In genomic region chr6:169048185-169048584, GRCh38 we compare ENCODE assay signal across 29 cellular contexts.
"Had no signal": no experiment of that assay in that cellular context is flagged by ENCODE, and none has a peak within 500 bp of the region (broad histone marks: within the 10 kb centered on the region; RNA-seq: fewer than 3 reads in every experiment).

No MANE protein-coding gene starts in this region.

- H3K4me1 ChIP-seq: colonic mucosa, heart right ventricle, left ventricle myocardium inferior, neural progenitor cell, prostate gland, right atrium auricular region, testis had no signal

- H3K27me3 ChIP-seq: colonic mucosa, neural progenitor cell, right atrium auricular region, testis, tibial artery had no signal

- H3K36me3 Mint-ChIP-seq: naive thymus-derived CD4-positive, alpha-beta T cell; neural progenitor cell; stimulated activated memory B cell treated with anti-CD40 and anti-IgM and Interleukin-4, amounts not matched to agents 10 μg/mL and 1 μg/mL and 100 μg/mL, for 72 hours; type B pancreatic cell had no signal

- H3K4me1 Mint-ChIP-seq: endodermal cell; naive thymus-derived CD4-positive, alpha-beta T cell; neural progenitor cell; stimulated activated memory B cell treated with anti-CD40 and anti-IgM and Interleukin-4, amounts not matched to agents 10 μg/mL and 1 μg/mL and 100 μg/mL, for 72 hours had no signal

- H3K9me3 ChIP-seq: colonic mucosa, heart right ventricle, left ventricle myocardium inferior, prostate gland, right atrium auricular region, testis, tibial artery had no signal

- ATAC-seq: esophagus mucosa; heart right ventricle; left colon; naive thymus-derived CD4-positive, alpha-beta T cell; sciatic nerve; stimulated activated memory B cell treated with anti-CD40 and anti-IgM and Interleukin-4, amounts not matched to agents 10 μg/mL and 1 μg/mL and 100 μg/mL, for 72 hours; stimulated activated naive CD8-positive, alpha-beta T cell treated with anti-CD3 and anti-CD28 coated beads, Interleukin-15, Interleukin-2, amounts not matched to agents 100 U/mL and 50 U/mL, for 24 hours had no signal

- H3K4me3 ChIP-seq: colonic mucosa, heart right ventricle, left ventricle myocardium inferior, lung, neural progenitor cell, prostate gland, right atrium auricular region, testis, tibial artery had no signal

- H3K4me3 Mint-ChIP-seq: dendritic cell treated with granulocyte-macrophage colony-stimulating factor and Interleukin-4, amounts not matched to agents 40 ng/mL and 50 ng/mL, for 4 days; endodermal cell; naive thymus-derived CD4-positive, alpha-beta T cell; nephron; neural progenitor cell; stimulated activated memory B cell treated with anti-CD40 and anti-IgM and Interleukin-4, amounts not matched to agents 10 μg/mL and 1 μg/mL and 100 μg/mL, for 72 hours; type B pancreatic cell had no signal

- H3K36me3 ChIP-seq: colonic mucosa, heart right ventricle, left ventricle myocardium inferior, neural progenitor cell, prostate gland, right atrium auricular region, tibial artery had no signal

- H3K27me3 Mint-ChIP-seq: dendritic cell treated with granulocyte-macrophage colony-stimulating factor and Interleukin-4, amounts not matched to agents 40 ng/mL and 50 ng/mL, for 4 days; stimulated activated memory B cell treated with anti-CD40 and anti-IgM and Interleukin-4, amounts not matched to agents 10 μg/mL and 1 μg/mL and 100 μg/mL, for 72 hours had no signal

- H3K27ac ChIP-seq: colonic mucosa, epithelial cell of prostate, heart right ventricle, left ventricle myocardium inferior, neural progenitor cell, prostate gland, right atrium auricular region, testis had no signal

- H3K9me3 Mint-ChIP-seq: dendritic cell treated with granulocyte-macrophage colony-stimulating factor and Interleukin-4, amounts not matched to agents 40 ng/mL and 50 ng/mL, for 4 days; endodermal cell; naive thymus-derived CD4-positive, alpha-beta T cell; nephron; neural progenitor cell; stimulated activated memory B cell treated with anti-CD40 and anti-IgM and Interleukin-4, amounts not matched to agents 10 μg/mL and 1 μg/mL and 100 μg/mL, for 72 hours; type B pancreatic cell had no signal

- DNase-seq: colonic mucosa; effector CD8-positive, alpha-beta T cell; endodermal cell; foreskin melanocyte; glutamatergic neuron; heart right ventricle; hippocampal formation; kidney glomerular epithelial cell; left colon; left ventricle myocardium inferior; mesenchymal stem cell; midbrain; naive thymus-derived CD4-positive, alpha-beta T cell; stimulated activated CD4-positive, alpha-beta T cell treated with anti-CD3 and anti-CD28 coated beads, Interleukin-4, amount 100 ng/mL, for 4 hours; stimulated activated naive CD8-positive, alpha-beta T cell treated with anti-CD3 and anti-CD28 coated beads, Interleukin-15, Interleukin-2, amounts not matched to agents 100 U/mL and 50 U/mL, for 24 hours; substantia nigra; testis; tibial artery had no signal

- H3K27ac Mint-ChIP-seq: dendritic cell treated with granulocyte-macrophage colony-stimulating factor and Interleukin-4, amounts not matched to agents 40 ng/mL and 50 ng/mL, for 4 days; endodermal cell; naive thymus-derived CD4-positive, alpha-beta T cell; stimulated activated memory B cell treated with anti-CD40 and anti-IgM and Interleukin-4, amounts not matched to agents 10 μg/mL and 1 μg/mL and 100 μg/mL, for 72 hours; type B pancreatic cell had no signal
